12 cellular contexts compared by ENCODE assay signal in the genomic region with DNA sequence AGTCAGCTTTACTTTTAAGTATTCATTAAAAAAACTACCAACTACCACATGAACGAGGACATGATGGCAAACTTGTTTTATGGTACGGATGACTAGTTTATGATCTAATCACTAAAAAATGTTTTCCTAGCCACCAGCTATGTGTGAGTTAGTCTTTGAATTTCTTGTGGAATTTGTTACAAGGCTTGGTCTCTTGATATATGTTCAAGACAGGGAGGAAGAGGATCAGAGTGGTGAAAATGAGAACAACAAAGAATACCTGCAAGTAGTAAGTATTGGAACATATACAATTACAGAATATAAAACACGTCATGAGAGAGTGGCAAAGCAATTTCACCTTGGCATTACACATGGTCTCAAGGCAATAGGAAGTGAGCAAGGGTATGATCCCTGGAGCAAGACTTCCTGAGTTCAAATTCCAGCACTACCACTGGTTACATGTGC.
DNase-seq lines count a peak whose midpoint lies in the region; ATAC-seq, FAIRE-seq and TF ChIP-seq lines count a peak whose summit lies in the region.
"Had no signal": no experiment of that assay in that cellular context is flagged by ENCODE, and none has a peak within 500 bp of the region (broad histone marks: within the 10 kb centered on the region; RNA-seq: fewer than 3 reads in every experiment).

No MANE protein-coding gene starts in this region.

- H3K4me3 ChIP-seq in bronchial epithelial cell (ENCODE audit: low read depth, low read length) (no peak overlapping the region), heart right ventricle (no peak overlapping the region)
- H3K4me3 ChIP-seq: skin epidermis had no signal

- H3K36me3 ChIP-seq in bronchial epithelial cell (ENCODE audit: control insufficient read depth, insufficient read depth, low read length), result no peaks in the 10 kb centered on the region
- no peaks in the 10 kb centered on the region for H3K36me3 ChIP-seq in heart right ventricle

- H3K27me3 ChIP-seq in bronchial epithelial cell (ENCODE audit: control insufficient read depth, insufficient read depth, low read length) (no peaks in the 10 kb centered on the region), heart right ventricle (no peaks in the 10 kb centered on the region)

- no peak for ATAC-seq in HG03196 (IDR thresholded peaks at IDR 0.05; ENCODE audit: unreplicated experiment)
- ATAC-seq in HG02678 (IDR thresholded peaks at IDR 0.05; ENCODE audit: unreplicated experiment), result no peak
- ATAC-seq in heart right ventricle, result no peak

- TF ChIP-seq CTCF in bronchial epithelial cell (IDR thresholded peaks at IDR 0.05; ENCODE audit: insufficient read depth, low read length, severe bottlenecking) (no peak), heart right ventricle (IDR thresholded peaks at IDR 0.05) (no peak)

- H3K27ac ChIP-seq in heart right ventricle, result no peak overlapping the region
- H3K27ac ChIP-seq: skin epidermis had no signal

- H3K9me3 ChIP-seq in heart right ventricle, result peaks cover 0 to 7% (median 0%) of the 10 kb centered on the region in 11 donors

- FAIRE-seq in HTR-8/SVneo (lab: Jason Lieb, UNC), result peak; percentile 52
- no peak for FAIRE-seq in bronchial epithelial cell (lab: Jason Lieb, UNC)

- WGBS in heart right ventricle, 2 donors, result 64 to 75% methylated on average over 3 of the region's 3 CpGs

- no peaks in the 10 kb centered on the region for H3K4me1 ChIP-seq in heart right ventricle

- intact Hi-C loops in heart right ventricle (cut with DNase I), result no loop called here

- DNase-seq in AG08395 (ENCODE audit: low spot score), result peak; percentile 91
- peak; percentile 48 for DNase-seq in HTR-8/SVneo (ENCODE audit: insufficient read length, low spot score)
- DNase-seq in bronchial epithelial cell (ENCODE audit: low read depth), result peak; percentile 98
- DNase-seq in kidney glomerular epithelial cell (lab: John Stamatoyannopoulos, UW), result peak; percentile 97
- no peak for DNase-seq in heart right ventricle
- DNase-seq in D341Med (ENCODE audit: low spot score), result no peak
- DNase-seq: aorta, midbrain, T-helper 9 cell had no signal

Comparison
In these comparisons a context has a peak if more than half of its experiments do, and no peak if none do; other contexts are left out.
1. DNase-seq: peak in AG08395 (single experiment), HTR-8/SVneo (single experiment), bronchial epithelial cell (single experiment) and kidney glomerular epithelial cell (single experiment); none in heart right ventricle (0 of 2) and D341Med (single experiment).